In the genomic region with DNA sequence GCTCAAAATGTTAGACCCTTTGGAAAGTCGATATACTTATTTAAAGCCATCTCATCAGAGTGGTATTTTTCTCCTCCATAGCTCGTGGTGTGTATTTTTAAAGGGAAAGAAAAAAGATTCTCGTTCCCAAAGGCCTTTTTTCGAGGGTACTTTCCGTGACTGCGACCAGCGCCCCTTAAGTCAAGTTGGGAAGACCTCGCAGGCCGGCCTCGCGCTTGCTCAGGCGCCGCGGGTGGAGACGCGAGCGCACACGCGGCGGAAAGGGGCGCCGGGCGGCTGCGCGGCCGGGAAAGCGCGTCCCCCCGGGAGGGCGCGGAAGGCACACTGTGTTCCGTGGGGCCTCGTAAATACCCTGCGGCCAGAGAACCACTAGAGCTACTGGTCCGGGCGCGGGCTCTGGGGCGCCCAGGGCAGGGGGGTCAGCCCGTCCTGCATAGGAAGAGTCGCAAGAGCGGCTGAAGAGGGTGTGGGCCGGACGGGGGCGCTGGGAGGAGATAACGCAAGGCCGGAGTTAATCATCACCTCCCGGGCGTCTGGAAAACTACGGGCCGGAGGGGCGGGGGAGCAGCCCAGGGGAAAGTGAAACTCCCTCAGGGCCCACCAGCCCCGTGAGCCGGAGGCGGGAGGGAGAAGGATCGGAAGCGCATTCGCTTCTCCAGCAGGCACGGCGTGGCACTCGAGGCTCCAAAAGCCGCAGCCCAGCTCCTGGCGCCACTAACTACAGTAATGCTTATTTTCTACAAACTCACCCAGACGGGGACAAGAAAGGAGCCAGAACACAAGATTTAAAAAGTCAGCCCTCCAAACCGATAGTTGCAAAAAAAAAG, we compare ENCODE assay signal across 8 cellular contexts. TPM values are rescaled to one million over a fixed set of nuclear protein-coding genes. Genes with fewer than 3 reads are reported as not detected.
DNase-seq lines count a peak whose midpoint lies in the region; ATAC-seq and TF ChIP-seq lines count a peak whose summit lies in the region.

No MANE protein-coding gene starts in this region.

- H3K27me3 ChIP-seq in OCI-LY1 (ENCODE audit: insufficient read depth, low read length), result no peaks in the 10 kb centered on the region
- H3K27me3 ChIP-seq in mucosa of rectum (ENCODE audit: control insufficient read depth in 2 of 2, insufficient read depth in 2 of 2, low read length in 2 of 2), result no peaks in the 10 kb centered on the region

- H3K79me2 ChIP-seq in OCI-LY1 (ENCODE audit: insufficient read depth, low read length), result peaks cover 28% of the 10 kb centered on the region; the same call in 1 of the 2 replicates

- H4K20me1 ChIP-seq in OCI-LY1 (ENCODE audit: insufficient read depth, low read length), result no peaks in the 10 kb centered on the region

- H3K4me1 ChIP-seq in OCI-LY1 (ENCODE audit: insufficient read depth, low read length, severe bottlenecking) (peaks cover 60% of the 10 kb centered on the region), mucosa of rectum (ENCODE audit: control insufficient read depth in 2 of 2, insufficient read depth in 2 of 2, low read length in 2 of 2) (peaks cover 23 to 52% of the 10 kb centered on the region in 2 donors)

- peaks cover 8% of the 10 kb centered on the region; the same call in 1 of the 2 replicates for H3K36me3 ChIP-seq in OCI-LY1 (ENCODE audit: insufficient read depth, low read length)
- H3K36me3 ChIP-seq in mucosa of rectum (ENCODE audit: control insufficient read depth in 2 of 2, insufficient read depth in 2 of 2, low read length in 2 of 2), result peaks cover 0 to 4% of the 10 kb centered on the region in 2 donors

- peak; percentile 89 for DNase-seq in COR-L47 (lab: John Stamatoyannopoulos, UW)
- DNase-seq in HT-29 (ENCODE audit: low spot score), result peak; percentile 93
- DNase-seq in activated T-cell treated with anti-CD3 and anti-CD28 coated beads for 24 hours (ENCODE audit: low read depth), result peak; percentile 75
- DNase-seq in epithelial cell of proximal tubule (ENCODE audit: low read depth), result peak; percentile 31
- DNase-seq in stimulated activated CD8-positive, alpha-beta memory T cell treated with anti-CD3 and anti-CD28 coated beads, Interleukin-4, amount 100 ng/mL, for 24 hours (ENCODE audit: low read depth), result peak; percentile 71

- TF ChIP-seq CTCF in OCI-LY1 (IDR thresholded peaks at IDR 0.05; ENCODE audit: low read length) (peak; percentile 46), epithelial cell of proximal tubule (conservative IDR thresholded peaks at IDR 0.05; ENCODE audit: low read depth, low read length) (peak; percentile 32)

- no peaks in the 10 kb centered on the region for H3F3A ChIP-seq in OCI-LY1 (ENCODE audit: insufficient read depth, low read length)

- H3K27ac ChIP-seq in OCI-LY1 (ENCODE audit: low read depth, low read length, poor library complexity, severe bottlenecking) (peak overlapping the region; percentile 90), mucosa of rectum (ENCODE audit: low read depth in 2 of 2, low read length in 2 of 2) (peak overlapping the region; percentile 97 to 99)

- peak; percentile 41 for ATAC-seq in GM19467 (IDR thresholded peaks at IDR 0.05; ENCODE audit: unreplicated experiment)

- peak overlapping the region; percentile 79 for H3K4me3 ChIP-seq in OCI-LY1 (ENCODE audit: low read depth, low read length, poor library complexity, severe bottlenecking)
- H3K4me3 ChIP-seq in epithelial cell of proximal tubule (ENCODE audit: low read depth, low read length), result peak overlapping the region; percentile 88
- peak overlapping the region; percentile 89 to 90 for H3K4me3 ChIP-seq in mucosa of rectum (ENCODE audit: low read length in 2 of 2)

- H3K9ac ChIP-seq in OCI-LY1 (ENCODE audit: low read length), result peak overlapping the region; percentile 92
- H3K9ac ChIP-seq in mucosa of rectum (ENCODE audit: low read depth in 1 of 2, low read length in 2 of 2), result peak overlapping the region; percentile 89 to 98

- no peak overlapping the region for H2AFZ ChIP-seq in OCI-LY1 (ENCODE audit: low read length)

- H3K9me2 ChIP-seq in OCI-LY1 (ENCODE audit: low read depth, low read length), result no peaks in the 10 kb centered on the region

- H3K4me2 ChIP-seq in OCI-LY1 (ENCODE audit: low read length), result peak overlapping the region; percentile 73

- no peaks in the 10 kb centered on the region for H3K9me3 ChIP-seq in OCI-LY1 (ENCODE audit: low read length)
- no peaks in the 10 kb centered on the region for H3K9me3 ChIP-seq in mucosa of rectum (ENCODE audit: control insufficient read depth in 2 of 2, low read length in 2 of 2)

RNA-seq across cellular contexts. Expression of a gene that starts 1.2 kb away (rescaled TPM):
- total RNA-seq in HT-29 (2014; rRNA removed; shearing (Covaris generic)), result 3.7 and 5.4 TPM in 2 replicates
- total RNA-seq in epithelial cell of proximal tubule, result 9.8 and 17.9 TPM in 2 replicates

RNA-seq across cellular contexts. Expression of a gene that starts 41.0 kb away (rescaled TPM):
- 41.9 and 46.5 TPM in 2 replicates for total RNA-seq in HT-29 (2014; rRNA removed; shearing (Covaris generic))
- total RNA-seq in epithelial cell of proximal tubule, result 19.5 and 28.5 TPM in 2 replicates

Comparison
In these comparisons a context has a peak if more than half of its experiments do, and no peak if none do; other contexts are left out.
1. Peak in every context shown above with its lines: DNase-seq, ATAC-seq, H3K4me3 ChIP-seq and H3K27ac ChIP-seq.
2. DNase-seq: peak in every context shown above with its lines; median percentile 93 in HT-29; 89 in COR-L47; 75 in activated T-cell treated with anti-CD3 and anti-CD28 coated beads for 24 hours; 71 in stimulated activated CD8-positive, alpha-beta memory T cell treated with anti-CD3 and anti-CD28 coated beads, Interleukin-4, amount 100 ng/mL, for 24 hours; 31 in epithelial cell of proximal tubule.